Comparison of ENCODE assay signal across 8 cellular contexts in the genomic region with DNA sequence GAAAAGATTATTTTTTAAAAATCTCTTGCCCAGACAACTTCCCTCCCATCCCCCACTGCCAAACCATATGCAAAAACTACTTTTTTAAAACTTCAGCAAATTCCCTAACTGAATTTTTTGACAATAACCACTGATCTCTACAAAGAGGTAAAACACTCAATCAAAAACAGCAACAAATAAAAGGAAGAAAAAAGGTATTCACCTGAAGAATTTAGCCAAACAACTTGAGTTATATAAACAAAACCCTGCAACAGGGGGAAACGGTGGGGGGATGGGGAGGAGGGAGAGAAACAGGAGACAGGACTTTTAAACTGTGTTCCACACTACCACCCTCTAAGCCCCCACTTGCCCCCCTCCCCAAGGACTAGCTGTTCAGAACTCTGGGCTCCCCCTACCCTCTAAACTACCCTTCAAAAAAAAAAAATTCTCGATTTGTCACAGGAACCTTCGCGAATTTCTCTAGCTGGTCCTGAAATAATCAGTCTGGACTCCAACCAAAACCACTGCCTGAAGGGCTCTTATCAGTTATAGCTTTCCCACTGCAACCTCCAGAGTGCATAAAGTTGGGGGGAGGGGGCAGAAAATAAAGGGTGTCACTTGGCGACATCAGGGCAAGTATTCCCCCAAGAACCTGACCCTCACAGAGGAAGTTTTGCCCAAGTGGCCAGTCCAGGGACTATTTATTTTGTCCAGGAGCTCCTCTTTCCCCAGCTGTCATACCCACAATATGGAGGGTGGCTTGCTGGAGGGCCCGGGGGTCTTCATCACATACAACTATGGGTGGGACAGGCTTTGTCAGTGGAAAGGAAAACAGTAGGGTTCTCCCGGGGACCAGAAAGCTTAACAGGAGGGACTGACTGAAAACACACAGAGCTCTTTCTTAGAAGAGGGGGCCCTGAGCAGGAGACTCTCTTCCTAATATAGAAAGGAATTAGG. TPM values are rescaled to one million over a fixed set of nuclear protein-coding genes. Genes with fewer than 3 reads are reported as not detected.
DNase-seq lines count a peak whose midpoint lies in the region; ATAC-seq and TF ChIP-seq lines count a peak whose summit lies in the region.

No MANE protein-coding gene starts in this region.

- no peaks in the 10 kb centered on the region for H3K27me3 ChIP-seq in SJSA1 (replicated peaks)
- no peaks in the 10 kb centered on the region for H3K27me3 ChIP-seq in fibroblast of lung (ENCODE audit: control insufficient read depth, insufficient read depth, low read length)
- H3K27me3 ChIP-seq in osteoblast (ENCODE audit: insufficient read depth, low read length) = no peaks in the 10 kb centered on the region

- H3K36me3 ChIP-seq in SJSA1 (peaks cover 7% of the 10 kb centered on the region), fibroblast of lung (ENCODE audit: control insufficient read depth, insufficient read depth, low read length) (no peaks in the 10 kb centered on the region), osteoblast (ENCODE audit: insufficient read depth, low read length) (no peaks in the 10 kb centered on the region)

- TF ChIP-seq CTCF in fibroblast of lung (conservative IDR thresholded peaks at IDR 0.05 in 1 of 2, IDR thresholded peaks at IDR 0.05 in 1 of 2; ENCODE audit: low read depth in 1 of 2, low read length in 2 of 2) (no peak), osteoblast (IDR thresholded peaks at IDR 0.05; ENCODE audit: extremely low read depth, low read depth, low read length) (no peak)

- ATAC-seq in activated CD8-positive, alpha-beta memory T cell treated with anti-CD3 and anti-CD28 coated beads, Interleukin-2, amount 10 ng/mL, durations not matched to agents 7 days and 5 days = no peak
- ATAC-seq in GM19452 (IDR thresholded peaks at IDR 0.05; ENCODE audit: unreplicated experiment) (no peak), HG03159 (IDR thresholded peaks at IDR 0.05; ENCODE audit: unreplicated experiment) (no peak), GM19023 (IDR thresholded peaks at IDR 0.05; ENCODE audit: unreplicated experiment) (no peak)

- H3K27ac Mint-ChIP-seq in activated CD8-positive, alpha-beta memory T cell treated with anti-CD3 and anti-CD28 coated beads, Interleukin-2, amount 10 ng/mL, durations not matched to agents 7 days and 5 days = no peak overlapping the region

- H3K4me1 ChIP-seq in SJSA1 (replicated peaks) (peaks cover 50% of the 10 kb centered on the region), fibroblast of lung (ENCODE audit: control insufficient read depth, extremely low read depth, insufficient read depth, low read length) (peaks cover 12% of the 10 kb centered on the region), osteoblast (ENCODE audit: insufficient read depth, low read length) (peaks cover 45% of the 10 kb centered on the region)

- peaks cover 10% of the 10 kb centered on the region for H3K4me1 Mint-ChIP-seq in activated CD8-positive, alpha-beta memory T cell treated with anti-CD3 and anti-CD28 coated beads, Interleukin-2, amount 10 ng/mL, durations not matched to agents 7 days and 5 days

- H3K27ac ChIP-seq in SJSA1 (peak overlapping the region; percentile 77), fibroblast of lung (ENCODE audit: insufficient read depth, low read length) (peak overlapping the region; percentile 86), osteoblast (ENCODE audit: low read depth, low read length) (peak overlapping the region; percentile 87)

- H4K20me1 ChIP-seq in fibroblast of lung (ENCODE audit: control insufficient read depth, extremely low read depth, insufficient read depth, low read length) (peaks cover 3% of the 10 kb centered on the region), osteoblast (ENCODE audit: insufficient read depth, low read length) (peaks cover 35% of the 10 kb centered on the region)

- no peak overlapping the region for H3K4me3 Mint-ChIP-seq in activated CD8-positive, alpha-beta memory T cell treated with anti-CD3 and anti-CD28 coated beads, Interleukin-2, amount 10 ng/mL, durations not matched to agents 7 days and 5 days

- H3K79me2 ChIP-seq in fibroblast of lung (ENCODE audit: control insufficient read depth, insufficient read depth, low read length) (peaks cover 55% of the 10 kb centered on the region), osteoblast (ENCODE audit: insufficient read depth, low read length) (peaks cover 57% of the 10 kb centered on the region)

- H3K9ac ChIP-seq in fibroblast of lung (ENCODE audit: insufficient read depth, low read length) = peak overlapping the region; percentile 89

- H3K4me2 ChIP-seq in fibroblast of lung (ENCODE audit: extremely low read depth, insufficient read depth, low read length) (peak overlapping the region; percentile 84), osteoblast (ENCODE audit: insufficient read depth, low read length) (peak overlapping the region; percentile 92)

- DNase-seq in activated CD8-positive, alpha-beta memory T cell treated with anti-CD3 and anti-CD28 coated beads for 24 hours = peak; percentile 57
- no peak for DNase-seq in activated CD8-positive, alpha-beta memory T cell treated with anti-CD3 and anti-CD28 coated beads, Interleukin-2, amount 10 ng/mL, durations not matched to agents 7 days and 5 days
- DNase-seq in SJSA1 (ENCODE audit: low read depth in 1 of 2, low spot score in 2 of 2) = peak in 1 of 2 experiments; percentile 40
- peak in 1 of 2 donors; percentile 33 for DNase-seq in fibroblast of lung (ENCODE audit: low read depth in 2 of 2)
- DNase-seq in osteoblast (ENCODE audit: insufficient read length, low spot score, missing footprints) = peak; percentile 67

- H3K4me3 ChIP-seq in SJSA1 (peak overlapping the region; percentile 89), fibroblast of lung (replicated peaks in 1 of 4; ENCODE audit: control extremely low read depth in 1 of 4, insufficient read depth in 1 of 4, low read depth in 3 of 4, low read length in 4 of 4) (peak overlapping the region; percentile 77 to 93 (median 86)), osteoblast (ENCODE audit: insufficient read depth, low read length) (peak overlapping the region; percentile 90)

- H3K9me3 Mint-ChIP-seq in activated CD8-positive, alpha-beta memory T cell treated with anti-CD3 and anti-CD28 coated beads, Interleukin-2, amount 10 ng/mL, durations not matched to agents 7 days and 5 days (ENCODE audit: low read depth) = no peaks in the 10 kb centered on the region

- CTCF ChIA-PET in activated CD8-positive, alpha-beta memory T cell treated with anti-CD3 and anti-CD28 coated beads, Interleukin-2, amount 10 ng/mL, durations not matched to agents 7 days and 5 days (lab: Charles Lee) = interaction anchor here (0.6 to 3.1 kb wide), 4 partner anchors 59 to 121 kb away, joined by 3 to 14 read pairs (median 8); no protein-coding TSS in a partner anchor

- H2AFZ ChIP-seq in fibroblast of lung (ENCODE audit: low read length) = no peak overlapping the region
- H2AFZ ChIP-seq in osteoblast (ENCODE audit: low read length) = no peak overlapping the region

- no peaks in the 10 kb centered on the region for H3K27me3 Mint-ChIP-seq in activated CD8-positive, alpha-beta memory T cell treated with anti-CD3 and anti-CD28 coated beads, Interleukin-2, amount 10 ng/mL, durations not matched to agents 7 days and 5 days

- H3K36me3 Mint-ChIP-seq in activated CD8-positive, alpha-beta memory T cell treated with anti-CD3 and anti-CD28 coated beads, Interleukin-2, amount 10 ng/mL, durations not matched to agents 7 days and 5 days = peaks cover 3% of the 10 kb centered on the region

- no peaks in the 10 kb centered on the region for H3K9me3 ChIP-seq in SJSA1 (replicated peaks)
- no peaks in the 10 kb centered on the region for H3K9me3 ChIP-seq in fibroblast of lung (ENCODE audit: control insufficient read depth, insufficient read depth, low read depth, low read length)
- no peaks in the 10 kb centered on the region for H3K9me3 ChIP-seq in osteoblast (ENCODE audit: low read depth, low read length)

RNA-seq across cellular contexts. Expression of a gene that starts 1.4 kb away (rescaled TPM):
- 10 to 100 TPM; 27.9 to 28.3 TPM for total RNA-seq in activated CD8-positive, alpha-beta memory T cell treated with anti-CD3 and anti-CD28 coated beads, Interleukin-2, amount 10 ng/mL, durations not matched to agents 7 days and 5 days
- total RNA-seq in SJSA1 (2014; rRNA removed; shearing (Covaris generic)) = 42.8 and 53.1 TPM in 2 replicates
- total RNA-seq in fibroblast of lung (64.2 and 102 TPM in 2 replicates), osteoblast (60.1 and 61.2 TPM in 2 replicates)
- 59.3 and 76.0 TPM in 2 replicates for polyA plus RNA-seq in fibroblast of lung
- polyA plus RNA-seq in fibroblast of lung (2012) = 39.7 and 46.5 TPM in 2 replicates
- 22.0 and 31.4 TPM in 2 replicates for polyA minus RNA-seq in fibroblast of lung (ENCODE audit: low replicate concordance)
